ENCODE assay signal across 12 cellular contexts in genomic region chr9:94801242-94801641, GRCh38.
DNase-seq lines count a peak whose midpoint lies in the region; ATAC-seq and TF ChIP-seq lines count a peak whose summit lies in the region.
"Had no signal": no experiment of that assay in that cellular context is flagged by ENCODE, and none has a peak within 500 bp of the region (broad histone marks: within the 10 kb centered on the region; RNA-seq: fewer than 3 reads in every experiment).

No MANE protein-coding gene starts in this region.

- H3K4me1 Mint-ChIP-seq in HFFc6 (ENCODE audit: low read depth), result peaks cover 68% of the 10 kb centered on the region
- peaks cover 0 to 13% (median 4%) of the 10 kb centered on the region in 4 donors for H3K4me1 Mint-ChIP-seq in CD4-positive, alpha-beta memory T cell

- no peaks in the 10 kb centered on the region for H3K27me3 ChIP-seq in left lung
- H3K27me3 ChIP-seq in stomach smooth muscle (ENCODE audit: control insufficient read depth in 1 of 2, insufficient read depth in 2 of 2, low read length in 2 of 2), result no peaks in the 10 kb centered on the region
- H3K27me3 ChIP-seq in CD4-positive, alpha-beta memory T cell (ENCODE audit: insufficient read depth, low read length), result no peaks in the 10 kb centered on the region

- POLR2A ChIA-PET in CD4-positive, alpha-beta memory T cell (lab: Charles Lee; ENCODE audit: partially characterized antibody), result no interaction called here

- H3K4me3 ChIP-seq in left lung (no peak overlapping the region), stomach smooth muscle (ENCODE audit: low read length in 2 of 2) (no peak overlapping the region)
- H3K4me3 ChIP-seq in CD4-positive, alpha-beta memory T cell (ENCODE audit: low read length in 2 of 2), result no peak overlapping the region

- H3K36me3 Mint-ChIP-seq in HFFc6 (ENCODE audit: low read depth), result peaks cover 37% of the 10 kb centered on the region
- peaks cover 28 to 53% of the 10 kb centered on the region in 2 donors for H3K36me3 Mint-ChIP-seq in CD4-positive, alpha-beta memory T cell

- CTCF ChIA-PET in CD4-positive, alpha-beta memory T cell (lab: Charles Lee; ENCODE audit: partially characterized antibody), result no interaction called here

- H3K27ac Mint-ChIP-seq in HFFc6, result peak overlapping the region; percentile 69
- no peak overlapping the region for H3K27ac Mint-ChIP-seq in CD4-positive, alpha-beta memory T cell
- H3K27ac Mint-ChIP-seq: T-helper 2 cell treated with Interferon-gamma antibody and Interleukin-4, amounts not matched to agents 5 μg/mL and 100 μg/mL, for 36 hours had no signal

- H3K36me3 ChIP-seq in left lung, result peaks cover 0 to 8% of the 10 kb centered on the region in 2 donors
- H3K36me3 ChIP-seq in stomach smooth muscle (ENCODE audit: control insufficient read depth in 2 of 2, insufficient read depth in 2 of 2, low read length in 2 of 2), result peaks cover 5 to 7% of the 10 kb centered on the region in 2 donors
- no peaks in the 10 kb centered on the region for H3K36me3 ChIP-seq in CD4-positive, alpha-beta memory T cell (ENCODE audit: insufficient read depth, low read length)

- no peaks in the 10 kb centered on the region for H3K27me3 Mint-ChIP-seq in HFFc6 (ENCODE audit: insufficient read depth)
- H3K27me3 Mint-ChIP-seq in CD4-positive, alpha-beta memory T cell, result no peaks in the 10 kb centered on the region

- ATAC-seq in left lung (no peak), HG02798 (IDR thresholded peaks at IDR 0.05; ENCODE audit: poor library complexity, unreplicated experiment) (no peak)

- H3K9ac ChIP-seq in stomach smooth muscle (ENCODE audit: low read length in 2 of 2), result no peak overlapping the region

- peaks cover 7 to 17% of the 10 kb centered on the region in 2 donors for H3K4me1 ChIP-seq in left lung
- peaks cover 11% of the 10 kb centered on the region for H3K4me1 ChIP-seq in stomach smooth muscle (ENCODE audit: control insufficient read depth, insufficient read depth, low read length)
- no peaks in the 10 kb centered on the region for H3K4me1 ChIP-seq in CD4-positive, alpha-beta memory T cell (ENCODE audit: insufficient read depth, low read length)

- H3K27ac ChIP-seq in angular gyrus (ENCODE audit: low read depth, low read length) (peak overlapping the region; percentile 89), left lung (peak overlapping the region; percentile 64 to 83), stomach smooth muscle (ENCODE audit: low read length) (peak overlapping the region; percentile 3)
- no peak overlapping the region for H3K27ac ChIP-seq in CD4-positive, alpha-beta memory T cell (ENCODE audit: low read depth, low read length)
- H3K27ac ChIP-seq: C4-2B had no signal

- no peak for TF ChIP-seq CTCF in HFFc6 (IDR thresholded peaks at IDR 0.05)
- no peak for TF ChIP-seq CTCF in left lung (IDR thresholded peaks at IDR 0.05)

- H3K9me3 Mint-ChIP-seq in HFFc6, result no peaks in the 10 kb centered on the region
- H3K9me3 Mint-ChIP-seq in CD4-positive, alpha-beta memory T cell, result no peaks in the 10 kb centered on the region
- H3K9me3 Mint-ChIP-seq: neural crest cell; T-helper 2 cell treated with Interferon-gamma antibody and Interleukin-4, amounts not matched to agents 5 μg/mL and 100 μg/mL, for 36 hours had no signal

- DNase-seq in HFFc6, result no peak
- DNase-seq in left lung, result no peak
- DNase-seq in activated CD8-positive, alpha-beta memory T cell treated with anti-CD3 and anti-CD28 coated beads for 24 hours, result no peak
- no peak for DNase-seq in CD4-positive, alpha-beta memory T cell
- no peak for DNase-seq in SK-N-DZ (ENCODE audit: low spot score)
- DNase-seq: NCI-H2081 treated with DMSO at 0.1 percent for 48 hours had no signal

- H3K9me3 ChIP-seq in left lung, result no peaks in the 10 kb centered on the region
- no peaks in the 10 kb centered on the region for H3K9me3 ChIP-seq in stomach smooth muscle (ENCODE audit: control insufficient read depth in 2 of 2, low read length in 2 of 2)
- H3K9me3 ChIP-seq in CD4-positive, alpha-beta memory T cell (ENCODE audit: control insufficient read depth in 1 of 2, low read length in 2 of 2), result no peaks in the 10 kb centered on the region

- no peak overlapping the region for H3K4me3 Mint-ChIP-seq in HFFc6
- H3K4me3 Mint-ChIP-seq in CD4-positive, alpha-beta memory T cell, result no peak overlapping the region
- H3K4me3 Mint-ChIP-seq: neural crest cell; T-helper 2 cell treated with Interferon-gamma antibody and Interleukin-4, amounts not matched to agents 5 μg/mL and 100 μg/mL, for 36 hours had no signal

- intact Hi-C loops in left lung (cut with DNase I), result loop anchor here in 1 of 2 donors (10.0 kb wide), 1 partner anchor 64 kb away; no protein-coding TSS in a partner anchor
- intact Hi-C loops in CD4-positive, alpha-beta memory T cell (cut with micrococcal nuclease), result no loop called here
